8 cellular contexts compared by ENCODE assay signal in the genomic region with DNA sequence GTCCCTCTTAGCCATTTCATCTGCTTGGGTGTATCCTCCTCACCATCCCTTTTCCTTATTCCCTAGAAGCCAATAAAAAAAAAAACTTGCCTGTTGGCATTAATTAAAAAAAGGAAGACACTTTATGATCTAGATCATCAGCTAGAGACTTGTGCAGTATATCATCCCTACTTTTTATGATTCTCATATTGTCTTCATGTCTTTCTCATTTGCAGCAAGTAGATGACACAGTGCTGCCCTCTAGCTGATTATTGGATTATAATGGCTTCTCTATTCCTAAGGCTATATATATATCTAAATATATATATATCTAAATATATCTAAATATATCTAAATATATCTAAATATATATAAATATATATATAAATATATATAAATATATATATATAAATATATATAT.
A peak's percentile ranks its signal among the peaks of the same experiment; 100 is the strongest.
DNase-seq lines count a peak whose midpoint lies in the region; ATAC-seq and TF ChIP-seq lines count a peak whose summit lies in the region.

No MANE protein-coding gene starts in this region.

- peak; percentile 58 for TF ChIP-seq CTCF in glutamatergic neuron (IDR thresholded peaks at IDR 0.05; ENCODE audit: partially characterized antibody, unreplicated experiment)

- ATAC-seq in GM19035 (IDR thresholded peaks at IDR 0.05; ENCODE audit: unreplicated experiment) = no peak
- no peak for ATAC-seq in HG03097 (IDR thresholded peaks at IDR 0.05; ENCODE audit: low FRiP score, unreplicated experiment)

- H3K27ac Mint-ChIP-seq in glutamatergic neuron (ENCODE audit: unreplicated experiment) = no peak overlapping the region

- H3K4me1 Mint-ChIP-seq in glutamatergic neuron (ENCODE audit: low read depth, unreplicated experiment) = peaks cover 26% of the 10 kb centered on the region

- H3K9me3 Mint-ChIP-seq in glutamatergic neuron (ENCODE audit: unreplicated experiment) = peaks cover 2% of the 10 kb centered on the region

- no peak overlapping the region for H3K4me3 ChIP-seq in SK-N-MC

- H3K9me3 ChIP-seq in SK-N-MC (ENCODE audit: low read depth, low read length) = no peaks in the 10 kb centered on the region

- H3K36me3 Mint-ChIP-seq in glutamatergic neuron (ENCODE audit: unreplicated experiment) = no peaks in the 10 kb centered on the region

- DNase-seq in EH (ENCODE audit: low read depth) (peak; percentile 67), M059J (ENCODE audit: low read depth) (peak; percentile 57), SK-N-MC (ENCODE audit: low read depth, low spot score) (peak; percentile 35), glutamatergic neuron (no peak), NCI-H1048 (lab: John Stamatoyannopoulos, UW) (no peak), middle frontal gyrus (ENCODE audit: extremely low spot score, low spot score) (no peak)

- H3K36me3 ChIP-seq in SK-N-MC (ENCODE audit: insufficient read depth, low read length) = no peaks in the 10 kb centered on the region

- H3K27me3 Mint-ChIP-seq in glutamatergic neuron (ENCODE audit: unreplicated experiment) = peaks cover 4% of the 10 kb centered on the region

- no peak overlapping the region for H3K27ac ChIP-seq in SK-N-MC

- no peak overlapping the region for H3K9ac ChIP-seq in SK-N-MC (ENCODE audit: insufficient read length)

- H3K4me3 Mint-ChIP-seq in glutamatergic neuron (ENCODE audit: unreplicated experiment) = no peak overlapping the region

Comparison
In these comparisons a context has a peak if more than half of its experiments do, and no peak if none do; other contexts are left out.
1. DNase-seq: peak in EH (single experiment), M059J (single experiment) and SK-N-MC (single experiment); none in glutamatergic neuron (single experiment), NCI-H1048 (single experiment) and middle frontal gyrus (single experiment).